1 cellular context compared by ENCODE assay signal in genomic region chr16:20675488-20676267, GRCh38.
TF ChIP-seq lines count a peak whose summit lies in the region.

No MANE protein-coding gene starts in this region.

TF ChIP-seq in GM12878, 131 proteins besides CTCF, POLR2A, EP300 and RAD21 (continued from another document):
- TF ChIP-seq SKIL (IDR thresholded peaks at IDR 0.05; ENCODE audit: low read depth, poor library complexity, severe bottlenecking) (no peak), MLLT1 (IDR thresholded peaks at IDR 0.05) (no peak), SMAD5 (IDR thresholded peaks at IDR 0.05; ENCODE audit: low read depth) (no peak), ATF3 (IDR thresholded peaks at IDR 0.05; ENCODE audit: borderline replicate concordance, extremely low read depth, low read depth, low read length) (no peak), E4F1 (IDR thresholded peaks at IDR 0.05; ENCODE audit: borderline replicate concordance, partially characterized antibody) (no peak), EGR1 (IDR thresholded peaks at IDR 0.05; ENCODE audit: borderline replicate concordance in 1 of 2, low read depth in 2 of 2, low read length in 2 of 2) (0 out of 3 replicates have a peak, but pooled peaks of 1 of the 2 experiments have one; percentile 17), SRF (IDR thresholded peaks at IDR 0.05; ENCODE audit: low read depth in 2 of 2, low read length in 2 of 2) (no peak), SIN3A (IDR thresholded peaks at IDR 0.05; ENCODE audit: low read depth, low read length) (peak; percentile 21; the same call in 1 of the 2 replicates), IKZF2 (IDR thresholded peaks at IDR 0.05) (peak; percentile 31 to 32; a peak in 2 of 4 replicates)
